Comparison of ENCODE assay signal across 1 cellular context in genomic region chr14:98198385-98198784, GRCh38.
A peak's percentile ranks its signal among the peaks of the same experiment; 100 is the strongest.
TF ChIP-seq lines count a peak whose summit lies in the region.

No MANE protein-coding gene starts in this region.

TF ChIP-seq in GM12878, 131 proteins besides CTCF, POLR2A, EP300 and RAD21 (continued from another document and continues in another):
- TF ChIP-seq ZNF687 (IDR thresholded peaks at IDR 0.05), result peak; percentile 82; the same call in 1 of the 2 replicates
- peak; percentile 74 to 83; a peak in 3 of 4 replicates for TF ChIP-seq IKZF2 (IDR thresholded peaks at IDR 0.05)
- peak; percentile 78; the same call in 1 of the 2 replicates for TF ChIP-seq ATF7 (IDR thresholded peaks at IDR 0.05; ENCODE audit: low read depth)
- TF ChIP-seq, protein P1, sequence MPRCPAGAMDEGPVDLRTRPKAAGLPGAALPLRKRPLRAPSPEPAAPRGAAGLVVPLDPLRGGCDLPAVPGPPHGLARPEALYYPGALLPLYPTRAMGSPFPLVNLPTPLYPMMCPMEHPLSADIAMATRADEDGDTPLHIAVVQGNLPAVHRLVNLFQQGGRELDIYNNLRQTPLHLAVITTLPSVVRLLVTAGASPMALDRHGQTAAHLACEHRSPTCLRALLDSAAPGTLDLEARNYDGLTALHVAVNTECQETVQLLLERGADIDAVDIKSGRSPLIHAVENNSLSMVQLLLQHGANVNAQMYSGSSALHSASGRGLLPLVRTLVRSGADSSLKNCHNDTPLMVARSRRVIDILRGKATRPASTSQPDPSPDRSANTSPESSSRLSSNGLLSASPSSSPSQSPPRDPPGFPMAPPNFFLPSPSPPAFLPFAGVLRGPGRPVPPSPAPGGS (IDR thresholded peaks at IDR 0.05; ENCODE audit: borderline replicate concordance, insufficient read depth, low read depth, low read length, poor library complexity, severe bottlenecking), result peak; percentile 90
- TF ChIP-seq, protein P2, sequence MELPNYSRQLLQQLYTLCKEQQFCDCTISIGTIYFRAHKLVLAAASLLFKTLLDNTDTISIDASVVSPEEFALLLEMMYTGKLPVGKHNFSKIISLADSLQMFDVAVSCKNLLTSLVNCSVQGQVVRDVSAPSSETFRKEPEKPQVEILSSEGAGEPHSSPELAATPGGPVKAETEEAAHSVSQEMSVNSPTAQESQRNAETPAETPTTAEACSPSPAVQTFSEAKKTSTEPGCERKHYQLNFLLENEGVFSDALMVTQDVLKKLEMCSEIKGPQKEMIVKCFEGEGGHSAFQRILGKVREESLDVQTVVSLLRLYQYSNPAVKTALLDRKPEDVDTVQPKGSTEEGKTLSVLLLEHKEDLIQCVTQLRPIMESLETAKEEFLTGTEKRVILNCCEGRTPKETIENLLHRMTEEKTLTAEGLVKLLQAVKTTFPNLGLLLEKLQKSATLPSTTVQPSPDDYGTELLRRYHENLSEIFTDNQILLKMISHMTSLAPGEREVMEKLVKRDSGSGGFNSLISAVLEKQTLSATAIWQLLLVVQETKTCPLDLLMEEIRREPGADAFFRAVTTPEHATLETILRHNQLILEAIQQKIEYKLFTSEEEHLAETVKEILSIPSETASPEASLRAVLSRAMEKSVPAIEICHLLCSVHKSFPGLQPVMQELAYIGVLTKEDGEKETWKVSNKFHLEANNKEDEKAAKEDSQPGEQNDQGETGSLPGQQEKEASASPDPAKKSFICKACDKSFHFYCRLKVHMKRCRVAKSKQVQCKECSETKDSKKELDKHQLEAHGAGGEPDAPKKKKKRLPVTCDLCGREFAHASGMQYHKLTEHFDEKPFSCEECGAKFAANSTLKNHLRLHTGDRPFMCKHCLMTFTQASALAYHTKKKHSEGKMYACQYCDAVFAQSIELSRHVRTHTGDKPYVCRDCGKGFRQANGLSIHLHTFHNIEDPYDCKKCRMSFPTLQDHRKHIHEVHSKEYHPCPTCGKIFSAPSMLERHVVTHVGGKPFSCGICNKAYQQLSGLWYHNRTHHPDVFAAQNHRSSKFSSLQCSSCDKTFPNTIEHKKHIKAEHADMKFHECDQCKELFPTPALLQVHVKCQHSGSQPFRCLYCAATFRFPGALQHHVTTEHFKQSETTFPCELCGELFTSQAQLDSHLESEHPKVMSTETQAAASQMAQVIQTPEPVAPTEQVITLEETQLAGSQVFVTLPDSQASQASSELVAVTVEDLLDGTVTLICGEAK (IDR thresholded peaks at IDR 0.05; ENCODE audit: borderline replicate concordance), result no peak
- TF ChIP-seq TCF3 (IDR thresholded peaks at IDR 0.05; ENCODE audit: borderline replicate concordance, insufficient read depth, low read depth, low read length), result no peak
- peak; percentile 78 for TF ChIP-seq TCF12 (IDR thresholded peaks at IDR 0.05; ENCODE audit: low read depth, low read length)
- peak; percentile 97 for TF ChIP-seq EED (IDR thresholded peaks at IDR 0.05; ENCODE audit: low read depth)
- no peak for TF ChIP-seq FOXK2 (IDR thresholded peaks at IDR 0.05)
- TF ChIP-seq TCF7 (IDR thresholded peaks at IDR 0.05; ENCODE audit: borderline replicate concordance), result 0 out of 2 replicates have a peak, but pooled peaks have one; percentile 20
- peak; percentile 34; the same call in 1 of the 2 replicates for TF ChIP-seq ATF2 (IDR thresholded peaks at IDR 0.05; ENCODE audit: low read length)
- peak; percentile 98 for TF ChIP-seq GATAD2B (conservative IDR thresholded peaks at IDR 0.05; ENCODE audit: low read depth)
- TF ChIP-seq, protein P3, sequence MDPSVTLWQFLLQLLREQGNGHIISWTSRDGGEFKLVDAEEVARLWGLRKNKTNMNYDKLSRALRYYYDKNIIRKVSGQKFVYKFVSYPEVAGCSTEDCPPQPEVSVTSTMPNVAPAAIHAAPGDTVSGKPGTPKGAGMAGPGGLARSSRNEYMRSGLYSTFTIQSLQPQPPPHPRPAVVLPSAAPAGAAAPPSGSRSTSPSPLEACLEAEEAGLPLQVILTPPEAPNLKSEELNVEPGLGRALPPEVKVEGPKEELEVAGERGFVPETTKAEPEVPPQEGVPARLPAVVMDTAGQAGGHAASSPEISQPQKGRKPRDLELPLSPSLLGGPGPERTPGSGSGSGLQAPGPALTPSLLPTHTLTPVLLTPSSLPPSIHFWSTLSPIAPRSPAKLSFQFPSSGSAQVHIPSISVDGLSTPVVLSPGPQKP (IDR thresholded peaks at IDR 0.05; ENCODE audit: low read depth, low read length), result no peak
- TF ChIP-seq EZH2 (IDR thresholded peaks at IDR 0.05; ENCODE audit: borderline replicate concordance, control insufficient read depth, low read depth, low read length), result no peak
- TF ChIP-seq MEF2B (IDR thresholded peaks at IDR 0.05; ENCODE audit: partially characterized antibody, poor library complexity, severe bottlenecking), result peak; percentile 86
- peak; percentile 89; the same call in 1 of the 2 replicates for TF ChIP-seq FOXM1 (IDR thresholded peaks at IDR 0.05; ENCODE audit: low read depth, low read length)
- peak; percentile 86 for TF ChIP-seq IKZF1 (conservative IDR thresholded peaks at IDR 0.05)
- TF ChIP-seq RB1 (IDR thresholded peaks at IDR 0.05; ENCODE audit: borderline replicate concordance), result no peak
- no peak for TF ChIP-seq KLF5 (IDR thresholded peaks at IDR 0.05; ENCODE audit: partially characterized antibody)
- peak; percentile 51; the same call in 1 of the 2 replicates for TF ChIP-seq JUNB (IDR thresholded peaks at IDR 0.05)
- TF ChIP-seq ZSCAN29 (IDR thresholded peaks at IDR 0.05), result no peak
- no peak for TF ChIP-seq POLR2AphosphoS2 (IDR thresholded peaks at IDR 0.05; ENCODE audit: low read depth, low read length)
- peak; percentile 85; the same call in 1 of the 2 replicates for TF ChIP-seq MYB (IDR thresholded peaks at IDR 0.05; ENCODE audit: borderline replicate concordance, low read depth, low read length)
- TF ChIP-seq HCFC1 (IDR thresholded peaks at IDR 0.05; ENCODE audit: low read length), result no peak
- peak; percentile 41 for TF ChIP-seq SMAD1 (IDR thresholded peaks at IDR 0.05; ENCODE audit: low read depth, partially characterized antibody)
- no peak for TF ChIP-seq SMARCA5 (IDR thresholded peaks at IDR 0.05)
- TF ChIP-seq CREM (IDR thresholded peaks at IDR 0.05; ENCODE audit: low read depth), result peak; percentile 77
- TF ChIP-seq PAX5 (IDR thresholded peaks at IDR 0.05; ENCODE audit: borderline replicate concordance, low read depth, low read length), result 0 out of 2 replicates have a peak, but pooled peaks have one; percentile 50
- TF ChIP-seq SRF (IDR thresholded peaks at IDR 0.05; ENCODE audit: low read depth in 2 of 2, low read length in 2 of 2), result no peak
- TF ChIP-seq HDAC2 (IDR thresholded peaks at IDR 0.05), result no peak
- TF ChIP-seq BHLHE40 (IDR thresholded peaks at IDR 0.05; ENCODE audit: borderline replicate concordance in 1 of 2, low read depth in 2 of 2, low read length in 1 of 2), result peak; percentile 66 to 71; a peak in 2 of 4 replicates
- peak; percentile 80; the same call in 1 of the 2 replicates for TF ChIP-seq BACH1 (IDR thresholded peaks at IDR 0.05; ENCODE audit: borderline replicate concordance)
- TF ChIP-seq RELB (IDR thresholded peaks at IDR 0.05; ENCODE audit: low read depth), result peak; percentile 83
- TF ChIP-seq NFYA (IDR thresholded peaks at IDR 0.05; ENCODE audit: borderline replicate concordance, low read depth, low read length), result no peak
- peak; percentile 96 for TF ChIP-seq CBFB (IDR thresholded peaks at IDR 0.05; ENCODE audit: low read depth)
- no peak for TF ChIP-seq MEF2A (IDR thresholded peaks at IDR 0.05; ENCODE audit: insufficient read depth, low read depth, low read length)
- TF ChIP-seq, protein P4, sequence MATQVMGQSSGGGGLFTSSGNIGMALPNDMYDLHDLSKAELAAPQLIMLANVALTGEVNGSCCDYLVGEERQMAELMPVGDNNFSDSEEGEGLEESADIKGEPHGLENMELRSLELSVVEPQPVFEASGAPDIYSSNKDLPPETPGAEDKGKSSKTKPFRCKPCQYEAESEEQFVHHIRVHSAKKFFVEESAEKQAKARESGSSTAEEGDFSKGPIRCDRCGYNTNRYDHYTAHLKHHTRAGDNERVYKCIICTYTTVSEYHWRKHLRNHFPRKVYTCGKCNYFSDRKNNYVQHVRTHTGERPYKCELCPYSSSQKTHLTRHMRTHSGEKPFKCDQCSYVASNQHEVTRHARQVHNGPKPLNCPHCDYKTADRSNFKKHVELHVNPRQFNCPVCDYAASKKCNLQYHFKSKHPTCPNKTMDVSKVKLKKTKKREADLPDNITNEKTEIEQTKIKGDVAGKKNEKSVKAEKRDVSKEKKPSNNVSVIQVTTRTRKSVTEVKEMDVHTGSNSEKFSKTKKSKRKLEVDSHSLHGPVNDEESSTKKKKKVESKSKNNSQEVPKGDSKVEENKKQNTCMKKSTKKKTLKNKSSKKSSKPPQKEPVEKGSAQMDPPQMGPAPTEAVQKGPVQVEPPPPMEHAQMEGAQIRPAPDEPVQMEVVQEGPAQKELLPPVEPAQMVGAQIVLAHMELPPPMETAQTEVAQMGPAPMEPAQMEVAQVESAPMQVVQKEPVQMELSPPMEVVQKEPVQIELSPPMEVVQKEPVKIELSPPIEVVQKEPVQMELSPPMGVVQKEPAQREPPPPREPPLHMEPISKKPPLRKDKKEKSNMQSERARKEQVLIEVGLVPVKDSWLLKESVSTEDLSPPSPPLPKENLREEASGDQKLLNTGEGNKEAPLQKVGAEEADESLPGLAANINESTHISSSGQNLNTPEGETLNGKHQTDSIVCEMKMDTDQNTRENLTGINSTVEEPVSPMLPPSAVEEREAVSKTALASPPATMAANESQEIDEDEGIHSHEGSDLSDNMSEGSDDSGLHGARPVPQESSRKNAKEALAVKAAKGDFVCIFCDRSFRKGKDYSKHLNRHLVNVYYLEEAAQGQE (IDR thresholded peaks at IDR 0.05; ENCODE audit: low read depth, low read length), result no peak
- peak; percentile 88 for TF ChIP-seq MTA2 (IDR thresholded peaks at IDR 0.05; ENCODE audit: low read depth)
- TF ChIP-seq LARP7 (IDR thresholded peaks at IDR 0.05), result no peak
- TF ChIP-seq, protein P5, sequence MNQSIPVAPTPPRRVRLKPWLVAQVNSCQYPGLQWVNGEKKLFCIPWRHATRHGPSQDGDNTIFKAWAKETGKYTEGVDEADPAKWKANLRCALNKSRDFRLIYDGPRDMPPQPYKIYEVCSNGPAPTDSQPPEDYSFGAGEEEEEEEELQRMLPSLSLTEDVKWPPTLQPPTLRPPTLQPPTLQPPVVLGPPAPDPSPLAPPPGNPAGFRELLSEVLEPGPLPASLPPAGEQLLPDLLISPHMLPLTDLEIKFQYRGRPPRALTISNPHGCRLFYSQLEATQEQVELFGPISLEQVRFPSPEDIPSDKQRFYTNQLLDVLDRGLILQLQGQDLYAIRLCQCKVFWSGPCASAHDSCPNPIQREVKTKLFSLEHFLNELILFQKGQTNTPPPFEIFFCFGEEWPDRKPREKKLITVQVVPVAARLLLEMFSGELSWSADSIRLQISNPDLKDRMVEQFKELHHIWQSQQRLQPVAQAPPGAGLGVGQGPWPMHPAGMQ (IDR thresholded peaks at IDR 0.05; ENCODE audit: borderline replicate concordance), result peak; percentile 66; the same call in 1 of the 2 replicates
- peak in 1 of 2 experiments; percentile 60; a peak in 1 of 4 replicates for TF ChIP-seq ETV6 (conservative IDR thresholded peaks at IDR 0.05 in 1 of 2, IDR thresholded peaks at IDR 0.05 in 1 of 2; ENCODE audit: borderline replicate concordance in 1 of 2, low read depth in 1 of 2)
